In the genomic region with DNA sequence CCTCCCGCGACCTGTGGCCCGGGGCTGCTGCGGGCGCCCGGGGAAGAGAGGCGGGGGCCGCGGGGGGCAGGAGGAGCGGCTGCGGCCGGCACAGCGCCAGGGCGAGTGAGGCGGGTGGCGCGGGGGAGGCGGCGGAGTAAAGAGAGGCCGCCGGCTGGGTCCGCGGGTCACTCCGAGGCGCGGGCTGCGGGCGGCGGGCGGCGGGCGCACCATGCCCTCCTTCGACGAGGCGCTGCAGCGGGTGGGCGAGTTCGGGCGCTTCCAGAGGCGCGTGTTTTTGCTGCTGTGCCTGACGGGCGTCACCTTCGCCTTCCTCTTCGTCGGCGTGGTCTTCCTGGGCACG, we compare ENCODE assay signal across 11 cellular contexts. TPM values are rescaled to one million over a fixed set of nuclear protein-coding genes. Genes with fewer than 3 reads are reported as not detected.
A peak's percentile ranks its signal among the peaks of the same experiment; 100 is the strongest.
DNase-seq lines count a peak whose midpoint lies in the region; ATAC-seq and TF ChIP-seq lines count a peak whose summit lies in the region.
"Had no signal": no experiment of that assay in that cellular context is flagged by ENCODE, and none has a peak within 500 bp of the region (broad histone marks: within the 10 kb centered on the region; RNA-seq: fewer than 3 reads in every experiment).

SLC22A3 (plus strand) TSS at position 170 of the 343 bp plus-strand sequence; CDS start at position 212, 42 bp downstream.

- 2% methylated on average over 48 of the region's 48 CpGs; no CpG with 5 or more reads in 1 of the 2 donors for WGBS in body of pancreas, 2 donors

- TF ChIP-seq POLR2A in body of pancreas (IDR thresholded peaks at IDR 0.05): peak in 1 of 3 donors; percentile 40

- H3K4me1 ChIP-seq in GM23338 (ENCODE audit: insufficient read depth): peaks cover 6% of the 10 kb centered on the region; the same call in 1 of the 2 replicates
- peaks cover 13% of the 10 kb centered on the region for H3K4me1 ChIP-seq in body of pancreas

- H3K27me3 ChIP-seq in GM23338 (ENCODE audit: insufficient read depth): peaks cover 51% of the 10 kb centered on the region
- H3K27me3 ChIP-seq in body of pancreas: peaks cover 0 to 10% of the 10 kb centered on the region in 2 donors

- DNase-seq in GM23338 (ENCODE audit: low spot score) (peak; percentile 56), body of pancreas (peak in 2 of 4 donors; percentile 52 to 68), retinal pigment epithelial cell (ENCODE audit: low read depth) (no peak), GM13977 (ENCODE audit: low spot score) (no peak), hippocampal formation (lab: John Stamatoyannopoulos, UW) (no peak), inferior parietal cortex (ENCODE audit: extremely low spot score) (no peak)
- DNase-seq: activated B cell treated with CpG ODN at 0.5 μM for 24 hours had no signal

- H3K36me3 ChIP-seq in GM23338 (ENCODE audit: insufficient read depth) (no peaks in the 10 kb centered on the region), body of pancreas (replicated peaks in 1 of 2; ENCODE audit: insufficient read depth in 1 of 2, low read depth in 2 of 2) (no peaks in the 10 kb centered on the region)

- H3K27me3 Mint-ChIP-seq in GM23338 (ENCODE audit: insufficient read depth, low read depth, poor library complexity): peaks cover 41% of the 10 kb centered on the region

- no peaks in the 10 kb centered on the region for H3K9me2 ChIP-seq in GM23338 (ENCODE audit: insufficient read depth)

- peaks cover 11% of the 10 kb centered on the region for H3K4me1 Mint-ChIP-seq in GM23338
- H3K4me1 Mint-ChIP-seq: activated B cell treated with CpG ODN at 0.5 μM for 24 hours had no signal

- ATAC-seq in GM23338 (peak; percentile 53), body of pancreas (peak; percentile 60), GM18867 (IDR thresholded peaks at IDR 0.05; ENCODE audit: unreplicated experiment) (no peak)
- ATAC-seq: GM12878 had no signal

- in situ Hi-C loops in GM13977 (cut with MboI; ENCODE audit: low pct_unique_long_range_greater_than_20kb, low sequenced_read_pairs, unreplicated experiment): no loop called here

- TF ChIP-seq CTCF in GM23338 (conservative IDR thresholded peaks at IDR 0.05; ENCODE audit: low read depth in 2 of 2): no peak
- no peak for TF ChIP-seq CTCF in body of pancreas (IDR thresholded peaks at IDR 0.05)
- no peak for TF ChIP-seq CTCF in retinal pigment epithelial cell (conservative IDR thresholded peaks at IDR 0.05; ENCODE audit: low read depth, low read length)
- no peak for TF ChIP-seq CTCF in GM13977 (IDR thresholded peaks at IDR 0.05; ENCODE audit: extremely low read depth, insufficient read depth, missing control alignments)

- intact Hi-C loops in body of pancreas (cut with DNase I): no loop called here

- H3K9me3 Mint-ChIP-seq in GM23338: no peaks in the 10 kb centered on the region; the same call in 2 of the 3 replicates
- H3K9me3 Mint-ChIP-seq: activated B cell treated with CpG ODN at 0.5 μM for 24 hours had no signal

- peak within 1 kb of the TSS; percentile 81 for H3K4me3 Mint-ChIP-seq in GM23338
- H3K4me3 Mint-ChIP-seq: activated B cell treated with CpG ODN at 0.5 μM for 24 hours had no signal

- H3K9me3 ChIP-seq in body of pancreas (no peaks in the 10 kb centered on the region), iPS-18c (ENCODE audit: control insufficient read depth, insufficient read depth, low read length) (peaks cover 2% of the 10 kb centered on the region)

- H3K4me3 ChIP-seq in GM23338 (peak within 1 kb of the TSS; percentile 82), body of pancreas (peak within 1 kb of the TSS in 1 of 2 donors; percentile 4), iPS-18c (ENCODE audit: insufficient read depth, low read depth, low read length) (peak within 1 kb of the TSS; percentile 36), retinal pigment epithelial cell (ENCODE audit: low read length) (peak within 1 kb of the TSS; percentile 57)
- H3K4me3 ChIP-seq: GM12878 had no signal

- H3K36me3 Mint-ChIP-seq in GM23338 (ENCODE audit: low read depth): peaks cover 2% of the 10 kb centered on the region; the same call in 1 of the 3 replicates

- no peak within 1 kb of the TSS for H3K27ac Mint-ChIP-seq in GM23338
- H3K27ac Mint-ChIP-seq: activated B cell treated with CpG ODN at 0.5 μM for 24 hours had no signal

- H3F3A ChIP-seq in GM23338 (replicated peaks; ENCODE audit: low read depth): peaks cover 10% of the 10 kb centered on the region; the same call in 1 of the 2 replicates

- no peaks in the 10 kb centered on the region; the same call in 1 of the 2 replicates for H3K79me2 ChIP-seq in GM23338 (replicated peaks; ENCODE audit: insufficient read depth)

- H3K27ac ChIP-seq in GM23338 (ENCODE audit: low read depth) (no peak within 1 kb of the TSS), body of pancreas (no peak within 1 kb of the TSS)

- H3K4me2 ChIP-seq in GM23338: peak within 1 kb of the TSS; percentile 90

- no peaks in the 10 kb centered on the region for H4K20me1 ChIP-seq in GM23338 (replicated peaks; ENCODE audit: insufficient read depth)

- peak within 1 kb of the TSS; percentile 96 for H2AFZ ChIP-seq in GM23338

TF ChIP-seq in GM23338, 12 proteins besides CTCF, POLR2A, EP300 and RAD21:
- no peak for TF ChIP-seq STAT1 (IDR thresholded peaks at IDR 0.05; ENCODE audit: unreplicated experiment)
- peak; percentile 15 for TF ChIP-seq EZH2 (IDR thresholded peaks at IDR 0.05; ENCODE audit: low read depth, unreplicated experiment)

RNA-seq across cellular contexts. Expression of gene SLC22A3, which starts in this region (rescaled TPM):
- 2.4 and 3.2 TPM in 2 replicates for total RNA-seq in GM23338 (2014; rRNA removed; shearing (Covaris generic))
- polyA plus RNA-seq in GM23338 (2016; fragmentation: Nextera tagmentation; extraction: Ambion mirVana): 0.61 and 0.78 TPM in 2 replicates
- 1 to 10 TPM in 1 of 2 donors, not detected in 1; 4.9 TPM for total RNA-seq in body of pancreas
- total RNA-seq: activated B cell treated with CpG ODN at 0.5 μM for 24 hours, HT1080 had no signal
